Comparison of ENCODE assay signal across 17 cellular contexts in genomic region chr5:160278356-160278755, GRCh38. TPM values are rescaled to one million over a fixed set of nuclear protein-coding genes. Genes with fewer than 3 reads are reported as not detected.
DNase-seq lines count a peak whose midpoint lies in the region; ATAC-seq, FAIRE-seq and TF ChIP-seq lines count a peak whose summit lies in the region.
"Had no signal": no experiment of that assay in that cellular context is flagged by ENCODE, and none has a peak within 500 bp of the region (broad histone marks: within the 10 kb centered on the region; RNA-seq: fewer than 3 reads in every experiment).

No MANE protein-coding gene starts in this region.

- H3K36me3 Mint-ChIP-seq in nephron progenitor cell (ENCODE audit: low read depth) = peaks cover 59% of the 10 kb centered on the region
- H3K36me3 Mint-ChIP-seq in stimulated activated naive B cell treated with anti-CD40 and anti-IgM and Interleukin-4, amounts not matched to agents 10 μg/mL and 1 μg/mL and 100 μg/mL, for 72 hours = no peaks in the 10 kb centered on the region
- H3K36me3 Mint-ChIP-seq in activated T-cell treated with anti-CD3 and anti-CD28 coated beads, Interleukin-2, amount 50 U/mL, for 72 hours (ENCODE audit: insufficient read depth in 2 of 2) = no peaks in the 10 kb centered on the region
- H3K36me3 Mint-ChIP-seq: IgD-negative memory B cell had no signal

- WGBS in K562 (ENCODE audit: insufficient coverage, low coverage, missing lambda C conversion rate) = 4% methylated on average over 8 of the region's 8 CpGs

- no peak overlapping the region for H3K4me2 ChIP-seq in K562 (ENCODE audit: insufficient read depth, low read length)

- peaks cover 6 to 24% of the 10 kb centered on the region in 2 experiments; a peak in 4 of 5 replicates for H3K27me3 ChIP-seq in K562 (ENCODE audit: control insufficient read depth in 2 of 2, insufficient read depth in 2 of 2, low read length in 2 of 2)

- H2AFZ ChIP-seq in K562 (ENCODE audit: low read depth, low read length) = no peak overlapping the region

- H3K9ac ChIP-seq in K562 (ENCODE audit: insufficient read depth in 1 of 2, low read depth in 2 of 2, low read length in 2 of 2) = no peak overlapping the region

- no peak for TF ChIP-seq POLR2A in K562 (conservative IDR thresholded peaks at IDR 0.05)

- no peak for TF ChIP-seq EP300 in K562 (IDR thresholded peaks at IDR 0.05; ENCODE audit: low read length)

- ATAC-seq in K562 (peak; percentile 20; the same call in 1 of the 3 replicates), GM21515 (IDR thresholded peaks at IDR 0.05; ENCODE audit: unreplicated experiment) (no peak), left colon (no peak)
- ATAC-seq in stimulated activated naive B cell treated with anti-CD40 and anti-IgM and Interleukin-4, amounts not matched to agents 10 μg/mL and 1 μg/mL and 100 μg/mL, for 72 hours (replicated peaks) = no peak
- no peak for ATAC-seq in activated T-cell treated with anti-CD3 and anti-CD28 coated beads, Interleukin-2, amount 50 U/mL, for 72 hours (replicated peaks in 1 of 2)
- ATAC-seq: SK-N-SH treated with all-trans-retinoic acid at 6 μM for 48 hours had no signal

- no peaks in the 10 kb centered on the region for H3K79me2 ChIP-seq in K562 (ENCODE audit: control insufficient read depth, insufficient read depth, low read length)

- peak overlapping the region; percentile 93 for H3K27ac Mint-ChIP-seq in nephron progenitor cell
- no peak overlapping the region for H3K27ac Mint-ChIP-seq in stimulated activated naive B cell treated with anti-CD40 and anti-IgM and Interleukin-4, amounts not matched to agents 10 μg/mL and 1 μg/mL and 100 μg/mL, for 72 hours
- no peak overlapping the region for H3K27ac Mint-ChIP-seq in activated T-cell treated with anti-CD3 and anti-CD28 coated beads, Interleukin-2, amount 50 U/mL, for 72 hours

- H3K36me3 ChIP-seq in K562 (ENCODE audit: control insufficient read depth, insufficient read depth, low read length) = no peaks in the 10 kb centered on the region

- peaks cover 0 to 4% of the 10 kb centered on the region in 2 experiments; a peak in 1 of 5 replicates for H3K4me1 ChIP-seq in K562 (replicated peaks in 1 of 2; ENCODE audit: control insufficient read depth in 2 of 2, insufficient read depth in 2 of 2, low read length in 2 of 2)

- H3K9me3 Mint-ChIP-seq in nephron progenitor cell = no peaks in the 10 kb centered on the region
- H3K9me3 Mint-ChIP-seq in stimulated activated naive B cell treated with anti-CD40 and anti-IgM and Interleukin-4, amounts not matched to agents 10 μg/mL and 1 μg/mL and 100 μg/mL, for 72 hours = no peaks in the 10 kb centered on the region
- H3K9me3 Mint-ChIP-seq in activated T-cell treated with anti-CD3 and anti-CD28 coated beads, Interleukin-2, amount 50 U/mL, for 72 hours = no peaks in the 10 kb centered on the region
- H3K9me3 Mint-ChIP-seq: IgD-negative memory B cell had no signal

- POLR2A ChIA-PET in K562 (lab: Yijun Ruan, JAX) = no interaction called here

- in situ Hi-C loops in K562 (cut with MboI) = no loop called here

- peak in 1 of 2 experiments; percentile 31; a peak in 1 of 4 replicates for TF ChIP-seq RAD21 in K562 (CRISPR knock-in tag; conservative IDR thresholded peaks at IDR 0.05 in 1 of 2, IDR thresholded peaks at IDR 0.05 in 1 of 2)

- peak; percentile 14 for TF ChIP-seq CTCF in D721Med (IDR thresholded peaks at IDR 0.05; ENCODE audit: insufficient read depth, missing control alignments)
- peak in 1 of 3 experiments; percentile 20; a peak in 1 of 6 replicates for TF ChIP-seq CTCF in K562 (IDR thresholded peaks at IDR 0.05 in 2 of 3, conservative IDR thresholded peaks at IDR 0.05 in 1 of 3; ENCODE audit: insufficient read depth in 2 of 3, low read depth in 1 of 3, low read length in 3 of 3)
- TF ChIP-seq CTCF in nephron progenitor cell (IDR thresholded peaks at IDR 0.05) = no peak

- H3K4me3 ChIP-seq in K562 = no peak overlapping the region

- no TSS peak for BruUV-seq in K562 (replicated peaks; lab: Mats Ljungman, UMichigan)

- CTCF ChIA-PET in K562 (lab: Yijun Ruan, JAX; ENCODE audit: low intra/inter-chr PET ratio) = no interaction called here

- peak overlapping the region; percentile 25 for H3K4me3 Mint-ChIP-seq in nephron progenitor cell
- H3K4me3 Mint-ChIP-seq in stimulated activated naive B cell treated with anti-CD40 and anti-IgM and Interleukin-4, amounts not matched to agents 10 μg/mL and 1 μg/mL and 100 μg/mL, for 72 hours = no peak overlapping the region
- H3K4me3 Mint-ChIP-seq in activated T-cell treated with anti-CD3 and anti-CD28 coated beads, Interleukin-2, amount 50 U/mL, for 72 hours = no peak overlapping the region
- H3K4me3 Mint-ChIP-seq: IgD-negative memory B cell had no signal

- H3K9me3 ChIP-seq in K562 (replicated peaks; ENCODE audit: control insufficient read depth, insufficient read depth, low read depth, low read length) = no peaks in the 10 kb centered on the region

- no peak for FAIRE-seq in D721Med (lab: Jason Lieb, UNC)
- FAIRE-seq in K562 (lab: Jason Lieb, UNC) = no peak
- FAIRE-seq: A204.1 had no signal

- peaks cover 4% of the 10 kb centered on the region for H3K27me3 Mint-ChIP-seq in nephron progenitor cell (ENCODE audit: low read depth, poor library complexity)
- H3K27me3 Mint-ChIP-seq in stimulated activated naive B cell treated with anti-CD40 and anti-IgM and Interleukin-4, amounts not matched to agents 10 μg/mL and 1 μg/mL and 100 μg/mL, for 72 hours = no peaks in the 10 kb centered on the region
- no peaks in the 10 kb centered on the region for H3K27me3 Mint-ChIP-seq in activated T-cell treated with anti-CD3 and anti-CD28 coated beads, Interleukin-2, amount 50 U/mL, for 72 hours (ENCODE audit: low read depth)

- H3K4me1 Mint-ChIP-seq in nephron progenitor cell = peaks cover 67% of the 10 kb centered on the region
- peaks cover 0 to 4% of the 10 kb centered on the region in 2 donors for H3K4me1 Mint-ChIP-seq in stimulated activated naive B cell treated with anti-CD40 and anti-IgM and Interleukin-4, amounts not matched to agents 10 μg/mL and 1 μg/mL and 100 μg/mL, for 72 hours
- H3K4me1 Mint-ChIP-seq in activated T-cell treated with anti-CD3 and anti-CD28 coated beads, Interleukin-2, amount 50 U/mL, for 72 hours (ENCODE audit: low read depth) = no peaks in the 10 kb centered on the region
- H3K4me1 Mint-ChIP-seq: IgD-negative memory B cell had no signal

- H3K9me1 ChIP-seq in K562 (ENCODE audit: control insufficient read depth, insufficient read depth, low read length) = no peaks in the 10 kb centered on the region

- intact Hi-C loops in K562 (cut with micrococcal nuclease) = no loop called here
- intact Hi-C loops in left colon (cut with DNase I, micrococcal nuclease) = no loop called here

- H3K27ac ChIP-seq in K562 (ENCODE audit: extremely low read depth, low read depth, low read length) = no peak overlapping the region

- DNase-seq in D721Med (ENCODE audit: insufficient read length, low spot score) (no peak), NCI-H2171 (lab: John Stamatoyannopoulos, UW) (peak; percentile 28), K562 (ENCODE audit: extremely low read depth in 1 of 4, low spot score in 3 of 4) (no peak), nephron progenitor cell (no peak), left colon (no peak)
- no peak for DNase-seq in stimulated activated naive B cell treated with anti-CD40 and anti-IgM and Interleukin-4, amounts not matched to agents 10 μg/mL and 1 μg/mL and 100 μg/mL, for 72 hours
- no peak for DNase-seq in activated T-cell treated with anti-CD3 and anti-CD28 coated beads, Interleukin-2, amount 50 U/mL, for 72 hours
- DNase-seq: DMS153, H7, NCI-H187 treated with DMSO at 0.1 percent for 48 hours, NCI-H510A, SHP77 treated with DMSO at 0.1 percent for 48 hours had no signal

- H4K20me1 ChIP-seq in K562 (replicated peaks; ENCODE audit: control insufficient read depth, insufficient read depth, low read length) = no peaks in the 10 kb centered on the region

RNA-seq across cellular contexts. Expression of gene CCNJL, which starts 34.0 kb away (rescaled TPM):
- not detected in 2 replicates for total RNA-seq in K562 (2011; cell fraction: chromatin; rRNA removed; ENCODE audit: low replicate concordance)
- not detected in 2 replicates for total RNA-seq in K562 (2011; cell fraction: nucleolus; rRNA removed)
- not detected in 2 replicates for total RNA-seq in K562 (2011; cell fraction: nucleoplasm; rRNA removed)
- 0.04 TPM in 1 of 2 replicates, not detected in the other for total RNA-seq in K562 (2014; rRNA removed)
- total RNA-seq in K562 (2014; rRNA removed; fragmentation: Illumina TruSeq; extraction: Trizol) = not detected in 2 replicates
- total RNA-seq in K562 (2015; rRNA removed; fragmentation: Illumina TruSeq; extraction: Trizol) = not detected in 2 replicates
- total RNA-seq in K562 (2021) = 0.04 and 0.13 TPM in 2 replicates
- not detected in 2 replicates for polyA plus RNA-seq in K562 (2011; rRNA removed)
- not detected in 2 replicates for polyA plus RNA-seq in K562 (2011; cell fraction: cytosol; rRNA removed)
- polyA plus RNA-seq in K562 (2011; cell fraction: nucleus; rRNA removed) = not detected in 2 replicates
- polyA plus RNA-seq in K562 (2012) = 0.03 and 0.04 TPM in 2 replicates
- not detected in 2 replicates for polyA plus RNA-seq in K562 (2014; fragmentation: Illumina TruSeq; extraction: Trizol)
- not detected for polyA plus RNA-seq in K562 (2014; fragmentation: Nextera tagmentation; extraction: Ambion mirVana)
- polyA plus RNA-seq in K562 (2014; rRNA removed) = not detected in 2 replicates
- not detected in 2 replicates for polyA minus RNA-seq in K562 (2011; rRNA and poly(A)+ RNA removed)
- not detected in 2 replicates for polyA minus RNA-seq in K562 (2011; cell fraction: cytosol; rRNA and poly(A)+ RNA removed)
- polyA minus RNA-seq in K562 (2011; cell fraction: nucleus; rRNA and poly(A)+ RNA removed) = not detected in 2 replicates
- 10 to 100 TPM; 19.0 to 27.7 TPM for total RNA-seq in left colon
- not detected for total RNA-seq in activated T-cell treated with anti-CD3 and anti-CD28 coated beads, Interleukin-2, amount 50 U/mL, for 72 hours
- polyA plus RNA-seq: IgD-negative memory B cell had no signal

RNA-seq across cellular contexts. Expression of gene FABP6, which starts 49.0 kb away (rescaled TPM):
- total RNA-seq in K562 (2011; cell fraction: chromatin; rRNA removed; ENCODE audit: low replicate concordance) = not detected in 2 replicates
- total RNA-seq in K562 (2011; cell fraction: nucleolus; rRNA removed) = not detected in 2 replicates
- not detected in 2 replicates for total RNA-seq in K562 (2011; cell fraction: nucleoplasm; rRNA removed)
- total RNA-seq in K562 (2014; rRNA removed) = not detected in 2 replicates
- 0.18 TPM in 1 of 2 replicates, not detected in the other for total RNA-seq in K562 (2014; rRNA removed; fragmentation: Illumina TruSeq; extraction: Trizol)
- not detected in 2 replicates for total RNA-seq in K562 (2015; rRNA removed; fragmentation: Illumina TruSeq; extraction: Trizol)
- not detected in 2 replicates for total RNA-seq in K562 (2021)
- polyA plus RNA-seq in K562 (2011; rRNA removed) = 0.21 and 0.27 TPM in 2 replicates
- polyA plus RNA-seq in K562 (2011; cell fraction: cytosol; rRNA removed) = 0.27 and 0.57 TPM in 2 replicates
- not detected in 2 replicates for polyA plus RNA-seq in K562 (2011; cell fraction: nucleus; rRNA removed)
- 0.16 TPM in 1 of 2 replicates, not detected in the other for polyA plus RNA-seq in K562 (2012)
- not detected in 2 replicates for polyA plus RNA-seq in K562 (2014; fragmentation: Illumina TruSeq; extraction: Trizol)
- under 1 TPM; 0.11 to 0.24 TPM for polyA plus RNA-seq in K562 (2014; fragmentation: Nextera tagmentation; extraction: Ambion mirVana)
- 0.33 and 0.78 TPM in 2 replicates for polyA plus RNA-seq in K562 (2014; rRNA removed)
- 0.27 TPM in 1 of 2 replicates, not detected in the other for polyA minus RNA-seq in K562 (2011; rRNA and poly(A)+ RNA removed)
- polyA minus RNA-seq in K562 (2011; cell fraction: cytosol; rRNA and poly(A)+ RNA removed) = not detected in 2 replicates
- not detected in 2 replicates for polyA minus RNA-seq in K562 (2011; cell fraction: nucleus; rRNA and poly(A)+ RNA removed)
- not detected for total RNA-seq in left colon
- total RNA-seq in activated T-cell treated with anti-CD3 and anti-CD28 coated beads, Interleukin-2, amount 50 U/mL, for 72 hours = not detected
- total RNA-seq: LHCN-M2 had no signal
- polyA plus RNA-seq: IgD-negative memory B cell had no signal

Comparison
In these comparisons a context has a peak if more than half of its experiments do, and no peak if none do; other contexts are left out.
1. RNA of gene CCNJL, which starts 34.0 kb away (total RNA-seq): 19.0 to 27.7 TPM in left colon; not detected in activated T-cell treated with anti-CD3 and anti-CD28 coated beads, Interleukin-2, amount 50 U/mL, for 72 hours and 0.04 to 0.13 TPM in K562; every median in the first group is over 10 times any median in the second.